ENCODE assay signal across 1 cellular context in the genomic region with DNA sequence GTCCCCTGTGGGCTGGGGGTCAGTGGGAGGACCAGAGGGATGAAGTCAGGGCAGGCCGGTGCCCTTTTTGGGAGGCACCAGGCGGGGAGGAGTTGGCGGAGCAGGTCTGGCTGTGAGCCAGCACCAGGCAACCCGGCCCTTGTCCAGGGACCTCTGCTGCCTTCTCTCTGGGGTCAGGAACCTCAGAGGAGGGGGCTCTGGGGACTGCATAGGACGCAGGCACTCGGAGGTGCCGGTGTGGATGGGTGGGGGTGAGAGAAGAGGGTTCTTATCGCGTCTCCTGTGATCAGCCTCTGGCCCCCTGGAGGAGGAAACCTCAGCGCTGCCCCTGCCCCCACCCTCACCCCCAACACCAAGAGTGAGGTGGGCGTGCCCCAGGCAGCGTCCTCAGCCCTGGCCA.
TF ChIP-seq lines count a peak whose summit lies in the region.

No MANE protein-coding gene starts in this region.

TF ChIP-seq in IMR-90, 13 proteins besides CTCF, POLR2A, EP300 and RAD21 (continued from another document):
- no peak for TF ChIP-seq RFX5 (IDR thresholded peaks at IDR 0.05; ENCODE audit: low read depth, low read length)
- no peak for TF ChIP-seq FOS (IDR thresholded peaks at IDR 0.05; ENCODE audit: low read depth, low read length)
- TF ChIP-seq SMC3 (IDR thresholded peaks at IDR 0.05; ENCODE audit: low read depth, low read length), result no peak
